In the genomic region with DNA sequence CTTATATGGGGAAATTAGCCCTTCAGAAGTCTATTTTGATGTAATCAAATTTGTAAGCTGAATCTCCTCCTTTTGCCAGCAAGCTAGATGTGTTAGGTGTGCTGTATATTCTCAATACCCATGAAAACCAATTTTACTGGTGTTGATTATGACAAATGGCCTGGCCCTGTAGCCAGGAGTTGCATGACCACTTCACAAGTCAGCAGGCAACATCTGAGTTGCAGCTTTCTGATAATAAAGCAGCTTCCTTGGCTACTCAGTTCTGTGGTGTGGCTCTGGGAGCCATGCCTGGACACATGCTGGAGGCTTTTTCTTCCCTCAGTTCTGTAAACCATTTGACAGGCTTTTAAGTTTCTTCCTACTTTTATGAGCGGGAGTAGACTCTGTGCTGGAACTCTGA, we compare ENCODE assay signal across 29 cellular contexts.
"Had no signal": no experiment of that assay in that cellular context is flagged by ENCODE, and none has a peak within 500 bp of the region (broad histone marks: within the 10 kb centered on the region; RNA-seq: fewer than 3 reads in every experiment).

No MANE protein-coding gene starts in this region.

- H3K4me1 Mint-ChIP-seq: activated CD4-positive, alpha-beta T cell treated with anti-CD3 and anti-CD28 coated beads for 36 hours; activated naive CD8-positive, alpha-beta T cell treated with anti-CD3 and anti-CD28 coated beads, Interleukin-2, amount 10 ng/mL, durations not matched to agents 7 days and 5 days; nephron progenitor cell; WTC11 had no signal

- ATAC-seq: activated CD4-positive, alpha-beta T cell treated with anti-CD3 and anti-CD28 coated beads for 36 hours; body of pancreas; gastrocnemius medialis; heart left ventricle; left colon; mucosa of descending colon; pancreas; psoas muscle; right cardiac atrium; WTC11 had no signal

- H3K27ac Mint-ChIP-seq: activated CD4-positive, alpha-beta T cell treated with anti-CD3 and anti-CD28 coated beads for 36 hours; activated naive CD4-positive, alpha-beta T cell treated with anti-CD3 and anti-CD28 coated beads for 36 hours; activated naive CD8-positive, alpha-beta T cell treated with anti-CD3 and anti-CD28 coated beads, Interleukin-2, amount 10 ng/mL, durations not matched to agents 7 days and 5 days; nephron progenitor cell; stimulated activated naive CD8-positive, alpha-beta T cell treated with anti-CD3 and anti-CD28 coated beads, Interleukin-15, Interleukin-2, amounts not matched to agents 100 ng/mL and 50 ng/mL, for 24 hours; T-helper 1 cell treated with Interleukin-12 subunit alpha and Interleukin-12 subunit beta and Interleukin-4 antibody, amounts not matched to agents 30 μg/mL and 1 μg/mL, for 36 hours; WTC11 had no signal

- H3K9me3 Mint-ChIP-seq: activated naive CD4-positive, alpha-beta T cell treated with anti-CD3 and anti-CD28 coated beads for 36 hours; activated naive CD8-positive, alpha-beta T cell treated with anti-CD3 and anti-CD28 coated beads, Interleukin-2, amount 10 ng/mL, durations not matched to agents 7 days and 5 days; nephron progenitor cell; stimulated activated naive CD8-positive, alpha-beta T cell treated with anti-CD3 and anti-CD28 coated beads, Interleukin-15, Interleukin-2, amounts not matched to agents 100 ng/mL and 50 ng/mL, for 24 hours; T-helper 1 cell treated with Interleukin-12 subunit alpha and Interleukin-12 subunit beta and Interleukin-4 antibody, amounts not matched to agents 30 μg/mL and 1 μg/mL, for 36 hours had no signal

- H3K4me3 Mint-ChIP-seq: activated CD4-positive, alpha-beta T cell treated with anti-CD3 and anti-CD28 coated beads for 36 hours; activated naive CD4-positive, alpha-beta T cell treated with anti-CD3 and anti-CD28 coated beads for 36 hours; activated naive CD8-positive, alpha-beta T cell treated with anti-CD3 and anti-CD28 coated beads, Interleukin-2, amount 10 ng/mL, durations not matched to agents 7 days and 5 days; nephron progenitor cell; stimulated activated naive CD8-positive, alpha-beta T cell treated with anti-CD3 and anti-CD28 coated beads, Interleukin-15, Interleukin-2, amounts not matched to agents 100 ng/mL and 50 ng/mL, for 24 hours; T-helper 1 cell treated with Interleukin-12 subunit alpha and Interleukin-12 subunit beta and Interleukin-4 antibody, amounts not matched to agents 30 μg/mL and 1 μg/mL, for 36 hours; WTC11 had no signal

- DNase-seq: activated CD4-positive, alpha-beta T cell treated with anti-CD3 and anti-CD28 coated beads for 36 hours; activated CD4-positive, alpha-beta T cell treated with anti-CD3 and anti-CD28 coated beads, Interleukin-2, amount 50 U/mL, for 48 hours; activated CD8-positive, alpha-beta memory T cell treated with anti-CD3 and anti-CD28 coated beads, Interleukin-2, amount 50 U/mL, for 48 hours; activated effector memory CD4-positive, alpha-beta T cell treated with Interleukin-2 at 50 U/mL for 16 hours; activated naive CD4-positive, alpha-beta T cell treated with anti-CD3 and anti-CD28 coated beads for 36 hours; activated naive CD8-positive, alpha-beta T cell treated with anti-CD3 and anti-CD28 coated beads, Interleukin-2, amount 10 ng/mL, durations not matched to agents 7 days and 5 days; activated T-cell treated with anti-CD3 and anti-CD28 coated beads, Interleukin-2, amount 50 U/mL, for 48 hours; amygdala; body of pancreas; effector CD4-positive, alpha-beta T cell; erythroblast; gastrocnemius medialis; heart left ventricle; islet precursor cell; left colon; mesenchymal stem cell; mucosa of descending colon; nephron progenitor cell; pancreas; psoas muscle; right cardiac atrium; stimulated activated CD4-positive, alpha-beta T cell treated with anti-CD3 and anti-CD28 coated beads, Interleukin-12 subunit alpha, Interleukin-12 subunit beta, amount 100 ng/mL, for 4 hours; stimulated activated CD4-positive, alpha-beta T cell treated with anti-CD3 and anti-CD28 coated beads, Interleukin-4, amount 100 ng/mL, for 4 hours; substantia nigra; T1000; tibial artery had no signal

- H3K36me3 Mint-ChIP-seq: activated naive CD8-positive, alpha-beta T cell treated with anti-CD3 and anti-CD28 coated beads, Interleukin-2, amount 10 ng/mL, durations not matched to agents 7 days and 5 days; WTC11 had no signal
